In the genomic region with DNA sequence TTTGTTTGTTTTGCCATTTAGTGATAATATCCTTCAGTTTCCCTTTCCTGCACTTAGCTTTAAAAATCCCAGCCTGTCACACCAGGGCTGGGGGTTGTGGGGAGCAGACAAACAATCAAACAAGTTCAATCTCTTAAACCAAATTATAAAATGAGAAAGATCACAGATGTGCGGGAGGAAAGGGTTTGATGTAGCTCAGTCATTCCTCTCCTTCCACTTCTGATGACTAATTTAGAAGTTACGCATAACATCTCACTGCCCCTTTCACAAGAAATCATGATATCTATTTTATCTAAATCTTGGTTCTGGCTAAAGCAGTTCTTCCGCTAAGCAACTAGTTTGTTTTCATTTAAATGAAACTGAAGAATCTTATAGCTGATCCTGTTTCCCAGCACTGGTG, we compare ENCODE assay signal across 13 cellular contexts. TPM values are rescaled to one million over a fixed set of nuclear protein-coding genes. Genes with fewer than 3 reads are reported as not detected.
A peak's percentile ranks its signal among the peaks of the same experiment; 100 is the strongest.
DNase-seq lines count a peak whose midpoint lies in the region; ATAC-seq, FAIRE-seq and TF ChIP-seq lines count a peak whose summit lies in the region.
"Had no signal": no experiment of that assay in that cellular context is flagged by ENCODE, and none has a peak within 500 bp of the region (broad histone marks: within the 10 kb centered on the region; RNA-seq: fewer than 3 reads in every experiment).

No MANE protein-coding gene starts in this region.

- peaks cover 2% of the 10 kb centered on the region for H3K9me3 Mint-ChIP-seq in astrocyte (ENCODE audit: unreplicated experiment)

- no peak overlapping the region for H3K4me3 Mint-ChIP-seq in astrocyte (ENCODE audit: unreplicated experiment)
- H3K4me3 Mint-ChIP-seq: neural crest cell had no signal

- no peaks in the 10 kb centered on the region for H3K36me3 ChIP-seq in astrocyte (ENCODE audit: insufficient read depth, low read length)

- H3K79me2 ChIP-seq in astrocyte (ENCODE audit: insufficient read depth, low read length): peaks cover 18% of the 10 kb centered on the region

- TF ChIP-seq CTCF in astrocyte (IDR thresholded peaks at IDR 0.05; ENCODE audit: insufficient read depth, low read depth, low read length) (no peak), GM13977 (IDR thresholded peaks at IDR 0.05; ENCODE audit: extremely low read depth, insufficient read depth, missing control alignments) (no peak)

- no peak for ATAC-seq in HG02571 (IDR thresholded peaks at IDR 0.05; ENCODE audit: unreplicated experiment)

- peaks cover 5% of the 10 kb centered on the region for H3K27me3 Mint-ChIP-seq in astrocyte (ENCODE audit: low read depth, unreplicated experiment)

- DNase-seq in EL (peak; percentile 90), NCI-H460 (ENCODE audit: extremely low read depth, low read depth) (peak; percentile 14), astrocyte (ENCODE audit: low read depth) (peak; percentile 96), myocyte (ENCODE audit: low read depth) (peak; percentile 54), HUDEP-2 (lab: John Stamatoyannopoulos, UW; ENCODE audit: unreplicated experiment in 76 of 76) (no peak), nucleus accumbens (lab: John Stamatoyannopoulos, UW) (no peak), GM13977 (ENCODE audit: low spot score) (no peak)
- DNase-seq: GF-D8, glutamatergic neuron, NCI-H187 treated with DMSO at 0.1 percent for 48 hours had no signal

- peak overlapping the region; percentile 96 for H3K27ac ChIP-seq in astrocyte (ENCODE audit: low read depth, low read length)
- H3K27ac ChIP-seq: SK-N-MC had no signal

- H3K36me3 Mint-ChIP-seq in astrocyte (ENCODE audit: low read depth, unreplicated experiment): no peaks in the 10 kb centered on the region

- H3K4me3 ChIP-seq in astrocyte (ENCODE audit: insufficient read depth, low read depth, low read length): peak overlapping the region; percentile 38
- H3K4me3 ChIP-seq: SK-N-MC had no signal

- H3K9ac ChIP-seq in astrocyte (ENCODE audit: low read length): peak overlapping the region; percentile 81

- in situ Hi-C loops in GM13977 (cut with MboI; ENCODE audit: low pct_unique_long_range_greater_than_20kb, low sequenced_read_pairs, unreplicated experiment): loop anchor here (25.0 kb wide), 2 partner anchors 99 to 424 kb away; no protein-coding TSS in a partner anchor

- H3K4me1 ChIP-seq in astrocyte (ENCODE audit: insufficient read depth, low read length): peaks cover 22% of the 10 kb centered on the region

- H2AFZ ChIP-seq in astrocyte (ENCODE audit: low read depth, low read length): no peak overlapping the region

- no peaks in the 10 kb centered on the region for H3K27me3 ChIP-seq in astrocyte (ENCODE audit: insufficient read depth, low read length)

- H4K20me1 ChIP-seq in astrocyte (ENCODE audit: insufficient read depth, low read length): no peaks in the 10 kb centered on the region

- no peaks in the 10 kb centered on the region for H3K9me3 ChIP-seq in astrocyte (ENCODE audit: insufficient read depth, low read depth, low read length)

- H3K27ac Mint-ChIP-seq in astrocyte (ENCODE audit: unreplicated experiment): peak overlapping the region; percentile 86

- H3K4me1 Mint-ChIP-seq in astrocyte (ENCODE audit: low read depth, unreplicated experiment): peaks cover 5% of the 10 kb centered on the region
- H3K4me1 Mint-ChIP-seq: neural crest cell had no signal

- FAIRE-seq in astrocyte (lab: Jason Lieb, UNC): peak; percentile 56

- H3K4me2 ChIP-seq in astrocyte (ENCODE audit: low read length): peak overlapping the region; percentile 81

RNA-seq across cellular contexts. Expression of a gene that starts 34.1 kb away (rescaled TPM):
- 22.1 and 31.9 TPM in 2 replicates for total RNA-seq in NCI-H460 (2014; rRNA removed; shearing (Covaris generic))
- polyA plus RNA-seq in NCI-H460 (2014; cell fraction: nucleus; rRNA removed): 35.5 and 39.2 TPM in 2 replicates
- total RNA-seq in astrocyte (24.8 and 29.5 TPM in 2 replicates), myocyte (16.8 and 24.3 TPM in 2 replicates)
- 19.4 TPM for polyA plus RNA-seq in myocyte (2012)

Comparison
In these comparisons a context has a peak if more than half of its experiments do, and no peak if none do; other contexts are left out.
1. DNase-seq: peak in EL (single experiment), NCI-H460 (single experiment), astrocyte (single experiment) and myocyte (single experiment); none in HUDEP-2 (0 of 76), nucleus accumbens (0 of 56) and GM13977 (single experiment).